Comparison of ENCODE assay signal across 21 cellular contexts in genomic region chr1:182292193-182292741, GRCh38.
"Had no signal": no experiment of that assay in that cellular context is flagged by ENCODE, and none has a peak within 500 bp of the region (broad histone marks: within the 10 kb centered on the region; RNA-seq: fewer than 3 reads in every experiment).

No MANE protein-coding gene starts in this region.

- H3K9me3 ChIP-seq: suprapubic skin, vagina had no signal

- H3K27ac ChIP-seq: skin epidermis, suprapubic skin had no signal

- H3K36me3 ChIP-seq: suprapubic skin, vagina had no signal

- H3K36me3 Mint-ChIP-seq: activated naive CD4-positive, alpha-beta T cell treated with anti-CD3 and anti-CD28 coated beads, Interleukin-2, amount 50 U/mL, for 72 hours; WTC11 had no signal

- H3K4me1 Mint-ChIP-seq: activated CD4-positive, alpha-beta T cell treated with anti-CD3 and anti-CD28 coated beads for 36 hours had no signal

- H3K27me3 ChIP-seq: suprapubic skin, vagina had no signal

- ATAC-seq: activated CD4-positive, alpha-beta T cell treated with anti-CD3 and anti-CD28 coated beads for 36 hours; activated naive CD4-positive, alpha-beta T cell treated with anti-CD3 and anti-CD28 coated beads, Interleukin-2, amount 50 U/mL, for 72 hours; esophagus mucosa; WTC11 had no signal

- DNase-seq: activated CD4-positive, alpha-beta T cell treated with anti-CD3 and anti-CD28 coated beads for 36 hours; activated CD4-positive, alpha-beta T cell treated with anti-CD3 and anti-CD28 coated beads, Interleukin-2, amount 50 U/mL, for 48 hours; activated gamma-delta T cell treated with Interleukin-2 at 50 U/mL for 16 hours; caudate nucleus; left cardiac atrium; nephron progenitor cell; nucleus accumbens; posterior cingulate gyrus; stimulated activated CD4-positive, alpha-beta T cell treated with anti-CD3 and anti-CD28 coated beads, Interleukin-15, amount 100 ng/mL, for 24 hours; stimulated activated CD4-positive, alpha-beta T cell treated with anti-CD3 and anti-CD28 coated beads, Interleukin-2, amount 100 ng/mL, for 48 hours; trophoblast cell had no signal

- H3K4me3 Mint-ChIP-seq: activated CD4-positive, alpha-beta T cell treated with anti-CD3 and anti-CD28 coated beads for 36 hours; nephron progenitor cell; stimulated activated naive CD8-positive, alpha-beta T cell treated with anti-CD3 and anti-CD28 coated beads, Interleukin-15, Interleukin-2, amounts not matched to agents 100 ng/mL and 50 ng/mL, for 24 hours; WTC11 had no signal

- H3K4me3 ChIP-seq: lung, skin epidermis, suprapubic skin, vagina had no signal

- H3K27ac Mint-ChIP-seq: activated CD4-positive, alpha-beta T cell treated with anti-CD3 and anti-CD28 coated beads for 36 hours; activated naive CD4-positive, alpha-beta T cell treated with anti-CD3 and anti-CD28 coated beads, Interleukin-2, amount 50 U/mL, for 72 hours; nephron progenitor cell; stimulated activated naive CD8-positive, alpha-beta T cell treated with anti-CD3 and anti-CD28 coated beads, Interleukin-15, Interleukin-2, amounts not matched to agents 100 ng/mL and 50 ng/mL, for 24 hours; WTC11 had no signal

- H3K9me3 Mint-ChIP-seq: nephron progenitor cell; stimulated activated naive CD8-positive, alpha-beta T cell treated with anti-CD3 and anti-CD28 coated beads, Interleukin-15, Interleukin-2, amounts not matched to agents 100 ng/mL and 50 ng/mL, for 24 hours; WTC11 had no signal

- FAIRE-seq: endometrium, TTC549 had no signal

- H3K27me3 Mint-ChIP-seq: activated CD4-positive, alpha-beta T cell treated with anti-CD3 and anti-CD28 coated beads for 36 hours; stimulated activated naive CD8-positive, alpha-beta T cell treated with anti-CD3 and anti-CD28 coated beads, Interleukin-15, Interleukin-2, amounts not matched to agents 100 ng/mL and 50 ng/mL, for 24 hours had no signal
